ENCODE assay signal across 8 cellular contexts in the genomic region with DNA sequence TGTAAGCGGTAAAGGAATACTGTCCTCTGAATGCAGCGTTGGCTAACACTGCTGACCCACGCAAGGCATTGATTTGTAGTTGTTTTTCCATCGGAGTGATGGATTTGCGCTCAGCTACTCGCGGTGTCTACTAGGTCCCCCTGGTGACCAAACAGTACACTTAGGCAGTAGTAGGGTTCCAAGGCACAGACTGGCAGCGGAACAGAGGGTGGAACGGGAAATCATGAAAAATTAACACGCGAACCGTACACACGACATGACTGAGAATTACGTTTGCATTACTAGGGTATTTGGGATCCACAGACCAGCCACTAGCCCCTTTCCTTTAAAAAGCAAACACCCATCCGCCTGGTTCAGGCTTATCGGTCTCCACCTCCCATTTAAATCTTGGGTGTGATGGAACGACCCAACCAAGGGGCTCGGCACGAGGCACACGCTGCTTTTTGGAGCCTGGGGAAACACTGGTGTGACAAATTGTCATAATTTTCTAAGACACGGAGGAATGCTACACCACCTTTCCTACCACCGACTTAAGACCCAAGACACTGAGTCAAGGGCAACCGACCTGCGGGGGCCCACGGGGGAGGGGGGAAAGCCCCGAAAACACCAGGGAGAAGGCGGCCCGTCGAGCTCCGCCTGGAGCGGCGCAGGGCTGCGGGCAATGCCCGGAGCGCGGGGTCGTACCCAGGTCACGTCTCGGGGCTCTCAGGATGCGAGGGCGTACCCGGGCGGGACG. TPM values are rescaled to one million over a fixed set of nuclear protein-coding genes. Genes with fewer than 3 reads are reported as not detected.
DNase-seq lines count a peak whose midpoint lies in the region; ATAC-seq and TF ChIP-seq lines count a peak whose summit lies in the region.

No MANE protein-coding gene starts in this region.

- TF ChIP-seq EP300 in Ishikawa (IDR thresholded peaks at IDR 0.05; ENCODE audit: borderline replicate concordance) (no peak), suprapubic skin (IDR thresholded peaks at IDR 0.05) (no peak)

- H3K36me3 ChIP-seq in neuron (ENCODE audit: insufficient read depth, low read length): no peaks in the 10 kb centered on the region
- no peaks in the 10 kb centered on the region for H3K36me3 ChIP-seq in suprapubic skin

- no peak for TF ChIP-seq POLR2A in suprapubic skin (IDR thresholded peaks at IDR 0.05)

- peaks cover 13% of the 10 kb centered on the region for H3K4me1 ChIP-seq in neuron (ENCODE audit: insufficient read depth, low read length)
- peaks cover 19% of the 10 kb centered on the region for H3K4me1 ChIP-seq in suprapubic skin

- H2AFZ ChIP-seq in neuron (ENCODE audit: low read depth, low read length): peak overlapping the region; percentile 93

- DNase-seq in DMS79 treated with DMSO at 0.1 percent for 48 hours (lab: John Stamatoyannopoulos, UW) (peak; percentile 40), RKO (ENCODE audit: low spot score) (peak; percentile 88), foreskin melanocyte (peak; percentile 85), suprapubic skin (ENCODE audit: low spot score in 2 of 2) (peak in 1 of 2 donors; percentile 79)
- DNase-seq in activated naive CD4-positive, alpha-beta T cell (lab: John Stamatoyannopoulos, UW): peak; percentile 19 to 55 (median 32)

- peak; percentile 64 for TF ChIP-seq RAD21 in Ishikawa (IDR thresholded peaks at IDR 0.05; ENCODE audit: low read depth)

- H3K27ac ChIP-seq in suprapubic skin: peak overlapping the region; percentile 94

- H3K27me3 ChIP-seq in neuron (ENCODE audit: insufficient read depth, low read length): peaks cover 32% of the 10 kb centered on the region
- no peaks in the 10 kb centered on the region for H3K27me3 ChIP-seq in suprapubic skin

- ATAC-seq in GM21619 (IDR thresholded peaks at IDR 0.05; ENCODE audit: unreplicated experiment): peak; percentile 39

- no peaks in the 10 kb centered on the region for H3K9me3 ChIP-seq in neuron (ENCODE audit: low read length)
- no peaks in the 10 kb centered on the region for H3K9me3 ChIP-seq in suprapubic skin

- WGBS in suprapubic skin: under 1% methylated on average over 44 of the region's 44 CpGs

- H3K4me3 ChIP-seq in neuron (ENCODE audit: low read length): peak overlapping the region; percentile 89
- H3K4me3 ChIP-seq in suprapubic skin: peak overlapping the region; percentile 87

- TF ChIP-seq CTCF in suprapubic skin (IDR thresholded peaks at IDR 0.05): peak; percentile 52

TF ChIP-seq in Ishikawa, 13 proteins besides CTCF, POLR2A, EP300 and RAD21:
- TF ChIP-seq TCF12 (IDR thresholded peaks at IDR 0.05; ENCODE audit: low read depth) (0 out of 2 replicates have a peak, but pooled peaks have one; percentile 9), ZBTB7A (IDR thresholded peaks at IDR 0.05; ENCODE audit: low read depth) (no peak)
- TF ChIP-seq, protein P1, sequence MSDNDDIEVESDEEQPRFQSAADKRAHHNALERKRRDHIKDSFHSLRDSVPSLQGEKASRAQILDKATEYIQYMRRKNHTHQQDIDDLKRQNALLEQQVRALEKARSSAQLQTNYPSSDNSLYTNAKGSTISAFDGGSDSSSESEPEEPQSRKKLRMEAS (IDR thresholded peaks at IDR 0.05): peak; percentile 74

RNA-seq across cellular contexts. Expression of a gene that starts 0.7 kb away (rescaled TPM):
- 1 to 10 TPM; 3.3 to 7.8 (median 5.3) TPM for total RNA-seq in suprapubic skin
